In genomic region chr21:46295177-46295711, GRCh38 we compare ENCODE assay signal across 9 cellular contexts. TPM values are rescaled to one million over a fixed set of nuclear protein-coding genes. Genes with fewer than 3 reads are reported as not detected.
DNase-seq lines count a peak whose midpoint lies in the region; ATAC-seq and TF ChIP-seq lines count a peak whose summit lies in the region.
"Had no signal": no experiment of that assay in that cellular context is flagged by ENCODE, and none has a peak within 500 bp of the region (broad histone marks: within the 10 kb centered on the region; RNA-seq: fewer than 3 reads in every experiment).

No MANE protein-coding gene starts in this region.

- H3K4me1 Mint-ChIP-seq in activated T-helper 2 cell treated with anti-CD3 and anti-CD28 coated beads, Interferon-gamma antibody, Interleukin-2, Interleukin-4, amounts not matched to agents 10 μg/mL and 5 μg/mL and 100 μg/mL, durations not matched to agents 14 hours and 24 hours and 36 hours (ENCODE audit: low read depth) = peaks cover 9% of the 10 kb centered on the region
- H3K4me1 Mint-ChIP-seq in memory B cell = peaks cover 13% of the 10 kb centered on the region
- peaks cover 2% of the 10 kb centered on the region for H3K4me1 Mint-ChIP-seq in endothelial cell (ENCODE audit: unreplicated experiment)

- no peak for ATAC-seq in memory B cell (ENCODE audit: low read depth)
- ATAC-seq in GM21576 (IDR thresholded peaks at IDR 0.05; ENCODE audit: unreplicated experiment) = no peak
- ATAC-seq in HG03196 (IDR thresholded peaks at IDR 0.05; ENCODE audit: unreplicated experiment) = no peak

- H3K27ac ChIP-seq in 22Rv1 = peak overlapping the region; percentile 89
- H3K27ac ChIP-seq: thoracic aorta had no signal

- no peaks in the 10 kb centered on the region for H3K27me3 Mint-ChIP-seq in activated T-helper 2 cell treated with anti-CD3 and anti-CD28 coated beads, Interferon-gamma antibody, Interleukin-2, Interleukin-4, amounts not matched to agents 10 μg/mL and 5 μg/mL and 100 μg/mL, durations not matched to agents 14 hours and 24 hours and 36 hours (ENCODE audit: low read depth)
- H3K27me3 Mint-ChIP-seq in memory B cell = no peaks in the 10 kb centered on the region
- peaks cover 6% of the 10 kb centered on the region for H3K27me3 Mint-ChIP-seq in endothelial cell (ENCODE audit: unreplicated experiment)

- peak; percentile 6 for DNase-seq in HEK293T (ENCODE audit: extremely low spot score)
- no peak for DNase-seq in activated T-helper 2 cell treated with anti-CD3 and anti-CD28 coated beads, Interferon-gamma antibody, Interleukin-2, Interleukin-4, amounts not matched to agents 10 μg/mL and 5 μg/mL and 100 μg/mL, durations not matched to agents 14 hours and 24 hours and 36 hours (ENCODE audit: low spot score)
- no peak for DNase-seq in memory B cell (ENCODE audit: low spot score in 2 of 2)
- no peak for DNase-seq in endothelial cell (ENCODE audit: low spot score)
- no peak for DNase-seq in COLO668 (lab: John Stamatoyannopoulos, UW; ENCODE audit: unreplicated experiment)

- peak overlapping the region; percentile 52 for H3K27ac Mint-ChIP-seq in activated T-helper 2 cell treated with anti-CD3 and anti-CD28 coated beads, Interferon-gamma antibody, Interleukin-2, Interleukin-4, amounts not matched to agents 10 μg/mL and 5 μg/mL and 100 μg/mL, durations not matched to agents 14 hours and 24 hours and 36 hours
- H3K27ac Mint-ChIP-seq in memory B cell = peak overlapping the region; percentile 14
- H3K27ac Mint-ChIP-seq in endothelial cell (ENCODE audit: unreplicated experiment) = no peak overlapping the region

- peaks cover 43% of the 10 kb centered on the region for H3K36me3 Mint-ChIP-seq in activated T-helper 2 cell treated with anti-CD3 and anti-CD28 coated beads, Interferon-gamma antibody, Interleukin-2, Interleukin-4, amounts not matched to agents 10 μg/mL and 5 μg/mL and 100 μg/mL, durations not matched to agents 14 hours and 24 hours and 36 hours (ENCODE audit: low read depth)
- H3K36me3 Mint-ChIP-seq in memory B cell (peaks cover 4% of the 10 kb centered on the region), endothelial cell (ENCODE audit: low read depth, unreplicated experiment) (peaks cover 17% of the 10 kb centered on the region)

- H3K4me3 Mint-ChIP-seq in activated T-helper 2 cell treated with anti-CD3 and anti-CD28 coated beads, Interferon-gamma antibody, Interleukin-2, Interleukin-4, amounts not matched to agents 10 μg/mL and 5 μg/mL and 100 μg/mL, durations not matched to agents 14 hours and 24 hours and 36 hours (ENCODE audit: low read depth) = no peak overlapping the region
- H3K4me3 Mint-ChIP-seq in memory B cell = no peak overlapping the region
- no peak overlapping the region for H3K4me3 Mint-ChIP-seq in endothelial cell (ENCODE audit: unreplicated experiment)

- intact Hi-C loops in activated T-helper 2 cell treated with anti-CD3 and anti-CD28 coated beads, Interferon-gamma antibody, Interleukin-2, Interleukin-4, amounts not matched to agents 10 μg/mL and 5 μg/mL and 100 μg/mL, durations not matched to agents 14 hours and 24 hours and 36 hours (cut with micrococcal nuclease) = no loop called here

- no peaks in the 10 kb centered on the region for H3K9me3 Mint-ChIP-seq in activated T-helper 2 cell treated with anti-CD3 and anti-CD28 coated beads, Interferon-gamma antibody, Interleukin-2, Interleukin-4, amounts not matched to agents 10 μg/mL and 5 μg/mL and 100 μg/mL, durations not matched to agents 14 hours and 24 hours and 36 hours
- no peaks in the 10 kb centered on the region for H3K9me3 Mint-ChIP-seq in memory B cell
- H3K9me3 Mint-ChIP-seq in endothelial cell (ENCODE audit: unreplicated experiment) = no peaks in the 10 kb centered on the region

- CTCF ChIA-PET in HEK293T (lab: Yijun Ruan, JAX) = no interaction called here

- TF ChIP-seq CTCF in 22Rv1 (IDR thresholded peaks at IDR 0.05) = no peak
- no peak for TF ChIP-seq CTCF in endothelial cell (IDR thresholded peaks at IDR 0.05; ENCODE audit: unreplicated experiment)

- POLR2A ChIA-PET in HEK293T (lab: Yijun Ruan, JAX) = no interaction called here

TF ChIP-seq in HEK293T, 16 proteins besides CTCF, POLR2A, EP300 and RAD21:
- TF ChIP-seq TARDBP (IDR thresholded peaks at IDR 0.05) (no peak), PKNOX1 (IDR thresholded peaks at IDR 0.05) (no peak), LEF1 (IDR thresholded peaks at IDR 0.05; ENCODE audit: borderline replicate concordance) (no peak), FOXM1 (IDR thresholded peaks at IDR 0.05; ENCODE audit: borderline replicate concordance) (no peak), ZNF384 (IDR thresholded peaks at IDR 0.05) (no peak), NFRKB (IDR thresholded peaks at IDR 0.05) (no peak), ARNT (IDR thresholded peaks at IDR 0.05) (no peak), SUZ12 (IDR thresholded peaks at IDR 0.05) (no peak), FOXK2 (IDR thresholded peaks at IDR 0.05) (no peak), ELF4 (IDR thresholded peaks at IDR 0.05) (no peak), L3MBTL2 (conservative IDR thresholded peaks at IDR 0.05) (no peak), BHLHE40 (IDR thresholded peaks at IDR 0.05; ENCODE audit: borderline replicate concordance) (no peak), FOXA1 (IDR thresholded peaks at IDR 0.05) (no peak)

RNA-seq across cellular contexts. Expression of gene YBEY, which starts 9.1 kb away (rescaled TPM):
- total RNA-seq in activated T-helper 2 cell treated with anti-CD3 and anti-CD28 coated beads, Interferon-gamma antibody, Interleukin-2, Interleukin-4, amounts not matched to agents 10 μg/mL and 5 μg/mL and 100 μg/mL, durations not matched to agents 14 hours and 24 hours and 36 hours = 14.4 and 15.3 TPM in 2 replicates
- 7.0 TPM for total RNA-seq in endothelial cell (ENCODE audit: unreplicated experiment)

RNA-seq across cellular contexts. Expression of gene MCM3AP, which starts 9.8 kb away (rescaled TPM):
- total RNA-seq in activated T-helper 2 cell treated with anti-CD3 and anti-CD28 coated beads, Interferon-gamma antibody, Interleukin-2, Interleukin-4, amounts not matched to agents 10 μg/mL and 5 μg/mL and 100 μg/mL, durations not matched to agents 14 hours and 24 hours and 36 hours = 123 and 138 TPM in 2 replicates
- 92.1 TPM for total RNA-seq in endothelial cell (ENCODE audit: unreplicated experiment)

RNA-seq across cellular contexts. Expression of gene C21orf58, which starts 28.4 kb away (rescaled TPM):
- total RNA-seq in activated T-helper 2 cell treated with anti-CD3 and anti-CD28 coated beads, Interferon-gamma antibody, Interleukin-2, Interleukin-4, amounts not matched to agents 10 μg/mL and 5 μg/mL and 100 μg/mL, durations not matched to agents 14 hours and 24 hours and 36 hours = 32.2 and 32.8 TPM in 2 replicates
- total RNA-seq in endothelial cell (ENCODE audit: unreplicated experiment) = 5.9 TPM

RNA-seq across cellular contexts. Expression of gene PCNT, which starts 28.7 kb away (rescaled TPM):
- total RNA-seq in activated T-helper 2 cell treated with anti-CD3 and anti-CD28 coated beads, Interferon-gamma antibody, Interleukin-2, Interleukin-4, amounts not matched to agents 10 μg/mL and 5 μg/mL and 100 μg/mL, durations not matched to agents 14 hours and 24 hours and 36 hours = 55.8 and 58.8 TPM in 2 replicates
- 36.0 TPM for total RNA-seq in endothelial cell (ENCODE audit: unreplicated experiment)
